ENCODE assay signal across 12 cellular contexts in genomic region chr11:19232910-19233503, GRCh38. TPM values are rescaled to one million over a fixed set of nuclear protein-coding genes. Genes with fewer than 3 reads are reported as not detected.
DNase-seq lines count a peak whose midpoint lies in the region; ATAC-seq and TF ChIP-seq lines count a peak whose summit lies in the region.
"Had no signal": no experiment of that assay in that cellular context is flagged by ENCODE, and none has a peak within 500 bp of the region (broad histone marks: within the 10 kb centered on the region; RNA-seq: fewer than 3 reads in every experiment).

No MANE protein-coding gene starts in this region.

- intact Hi-C loops in activated CD4-positive, alpha-beta T cell treated with anti-CD3 and anti-CD28 coated beads for 36 hours (cut with DNase I, micrococcal nuclease), result no loop called here

- H3K36me3 Mint-ChIP-seq in activated CD4-positive, alpha-beta T cell treated with anti-CD3 and anti-CD28 coated beads, Interleukin-2, amount 10 ng/mL, durations not matched to agents 7 days and 5 days (ENCODE audit: low read depth), result peaks cover 87% of the 10 kb centered on the region
- H3K36me3 Mint-ChIP-seq in activated CD4-positive, alpha-beta T cell treated with anti-CD3 and anti-CD28 coated beads for 36 hours (ENCODE audit: low read depth), result peaks cover 60% of the 10 kb centered on the region
- peaks cover 36% of the 10 kb centered on the region for H3K36me3 Mint-ChIP-seq in activated T-helper 17 cell treated with anti-CD3 and anti-CD28 coated beads, Interleukin-2, amount 50 U/mL, for 72 hours (ENCODE audit: low read depth)
- H3K36me3 Mint-ChIP-seq in stimulated activated effector memory CD8-positive, alpha-beta T cell treated with anti-CD3 and anti-CD28 coated beads, Interleukin-12 subunit alpha, Interleukin-12 subunit beta, amount 100 ng/mL, for 72 hours, result peaks cover 29% of the 10 kb centered on the region

- H3K27ac Mint-ChIP-seq in activated CD4-positive, alpha-beta T cell treated with anti-CD3 and anti-CD28 coated beads, Interleukin-2, amount 10 ng/mL, durations not matched to agents 7 days and 5 days, result peak overlapping the region; percentile 25
- no peak overlapping the region for H3K27ac Mint-ChIP-seq in activated CD4-positive, alpha-beta T cell treated with anti-CD3 and anti-CD28 coated beads for 36 hours
- H3K27ac Mint-ChIP-seq in activated T-helper 17 cell treated with anti-CD3 and anti-CD28 coated beads, Interleukin-2, amount 50 U/mL, for 72 hours, result no peak overlapping the region
- H3K27ac Mint-ChIP-seq in stimulated activated effector memory CD8-positive, alpha-beta T cell treated with anti-CD3 and anti-CD28 coated beads, Interleukin-12 subunit alpha, Interleukin-12 subunit beta, amount 100 ng/mL, for 72 hours, result peak overlapping the region; percentile 45

- POLR2A ChIA-PET in activated CD4-positive, alpha-beta T cell treated with anti-CD3 and anti-CD28 coated beads, Interleukin-2, amount 10 ng/mL, durations not matched to agents 7 days and 5 days (lab: Charles Lee), result no interaction called here
- POLR2A ChIA-PET in activated CD4-positive, alpha-beta T cell treated with anti-CD3 and anti-CD28 coated beads for 36 hours (lab: Charles Lee), result no interaction called here

- peaks cover 33% of the 10 kb centered on the region for H3K4me1 Mint-ChIP-seq in activated CD4-positive, alpha-beta T cell treated with anti-CD3 and anti-CD28 coated beads, Interleukin-2, amount 10 ng/mL, durations not matched to agents 7 days and 5 days
- H3K4me1 Mint-ChIP-seq in activated CD4-positive, alpha-beta T cell treated with anti-CD3 and anti-CD28 coated beads for 36 hours, result no peaks in the 10 kb centered on the region
- peaks cover 5% of the 10 kb centered on the region for H3K4me1 Mint-ChIP-seq in activated T-helper 17 cell treated with anti-CD3 and anti-CD28 coated beads, Interleukin-2, amount 50 U/mL, for 72 hours
- peaks cover 13% of the 10 kb centered on the region for H3K4me1 Mint-ChIP-seq in stimulated activated effector memory CD8-positive, alpha-beta T cell treated with anti-CD3 and anti-CD28 coated beads, Interleukin-12 subunit alpha, Interleukin-12 subunit beta, amount 100 ng/mL, for 72 hours

- no peak for TF ChIP-seq CTCF in fibroblast of villous mesenchyme (IDR thresholded peaks at IDR 0.05; ENCODE audit: insufficient read depth, low read depth, low read length)

- no peak for DNase-seq in activated CD4-positive, alpha-beta T cell treated with anti-CD3 and anti-CD28 coated beads, Interleukin-2, amount 10 ng/mL, durations not matched to agents 7 days and 5 days
- DNase-seq in activated CD4-positive, alpha-beta T cell treated with anti-CD3 and anti-CD28 coated beads for 36 hours, result no peak
- peak; percentile 66 for DNase-seq in fibroblast of villous mesenchyme (ENCODE audit: low read depth)
- DNase-seq in stimulated activated effector memory CD8-positive, alpha-beta T cell treated with anti-CD3 and anti-CD28 coated beads, Interleukin-12 subunit alpha, Interleukin-12 subunit beta, amount 100 ng/mL, for 72 hours (ENCODE audit: low spot score in 2 of 2), result no peak
- DNase-seq in COR-L47 (lab: John Stamatoyannopoulos, UW), result no peak
- no peak for DNase-seq in T-helper 9 cell
- DNase-seq: 8988T; activated CD4-positive, CD25-positive, alpha-beta regulatory T cell; kidney; NCI-H1930 had no signal

- CTCF ChIA-PET in activated CD4-positive, alpha-beta T cell treated with anti-CD3 and anti-CD28 coated beads, Interleukin-2, amount 10 ng/mL, durations not matched to agents 7 days and 5 days (lab: Charles Lee), result interaction anchor here (1.5 kb wide), 1 partner anchor 46 kb away, joined by 4 read pairs; no protein-coding TSS in a partner anchor
- CTCF ChIA-PET in activated CD4-positive, alpha-beta T cell treated with anti-CD3 and anti-CD28 coated beads for 36 hours (lab: Charles Lee), result no interaction called here

- H3K4me3 ChIP-seq in fibroblast of villous mesenchyme (ENCODE audit: low read depth, low read length), result no peak overlapping the region

- no peaks in the 10 kb centered on the region for H3K9me3 Mint-ChIP-seq in activated CD4-positive, alpha-beta T cell treated with anti-CD3 and anti-CD28 coated beads, Interleukin-2, amount 10 ng/mL, durations not matched to agents 7 days and 5 days
- H3K9me3 Mint-ChIP-seq in activated CD4-positive, alpha-beta T cell treated with anti-CD3 and anti-CD28 coated beads for 36 hours (ENCODE audit: low read depth), result no peaks in the 10 kb centered on the region
- H3K9me3 Mint-ChIP-seq in activated T-helper 17 cell treated with anti-CD3 and anti-CD28 coated beads, Interleukin-2, amount 50 U/mL, for 72 hours, result no peaks in the 10 kb centered on the region
- no peaks in the 10 kb centered on the region for H3K9me3 Mint-ChIP-seq in stimulated activated effector memory CD8-positive, alpha-beta T cell treated with anti-CD3 and anti-CD28 coated beads, Interleukin-12 subunit alpha, Interleukin-12 subunit beta, amount 100 ng/mL, for 72 hours

- no peaks in the 10 kb centered on the region for H3K27me3 Mint-ChIP-seq in activated CD4-positive, alpha-beta T cell treated with anti-CD3 and anti-CD28 coated beads, Interleukin-2, amount 10 ng/mL, durations not matched to agents 7 days and 5 days
- H3K27me3 Mint-ChIP-seq in activated CD4-positive, alpha-beta T cell treated with anti-CD3 and anti-CD28 coated beads for 36 hours, result no peaks in the 10 kb centered on the region
- H3K27me3 Mint-ChIP-seq in activated T-helper 17 cell treated with anti-CD3 and anti-CD28 coated beads, Interleukin-2, amount 50 U/mL, for 72 hours, result no peaks in the 10 kb centered on the region

- ATAC-seq in activated CD4-positive, alpha-beta T cell treated with anti-CD3 and anti-CD28 coated beads for 36 hours, result no peak
- peak; percentile 80 for ATAC-seq in activated T-helper 17 cell treated with anti-CD3 and anti-CD28 coated beads, Interleukin-2, amount 50 U/mL, for 72 hours (replicated peaks)
- no peak for ATAC-seq in stimulated activated effector memory CD8-positive, alpha-beta T cell treated with anti-CD3 and anti-CD28 coated beads, Interleukin-12 subunit alpha, Interleukin-12 subunit beta, amount 100 ng/mL, for 72 hours
- no peak for ATAC-seq in HG03442 (IDR thresholded peaks at IDR 0.05; ENCODE audit: unreplicated experiment)

- H3K4me3 Mint-ChIP-seq in activated CD4-positive, alpha-beta T cell treated with anti-CD3 and anti-CD28 coated beads, Interleukin-2, amount 10 ng/mL, durations not matched to agents 7 days and 5 days, result no peak overlapping the region
- H3K4me3 Mint-ChIP-seq in activated CD4-positive, alpha-beta T cell treated with anti-CD3 and anti-CD28 coated beads for 36 hours, result no peak overlapping the region
- H3K4me3 Mint-ChIP-seq in activated T-helper 17 cell treated with anti-CD3 and anti-CD28 coated beads, Interleukin-2, amount 50 U/mL, for 72 hours, result no peak overlapping the region
- no peak overlapping the region for H3K4me3 Mint-ChIP-seq in stimulated activated effector memory CD8-positive, alpha-beta T cell treated with anti-CD3 and anti-CD28 coated beads, Interleukin-12 subunit alpha, Interleukin-12 subunit beta, amount 100 ng/mL, for 72 hours

RNA-seq across cellular contexts. Expression of gene E2F8, which starts 7.7 kb away (rescaled TPM):
- 10 to 100 TPM; 53.3 to 59.7 TPM for total RNA-seq in activated CD4-positive, alpha-beta T cell treated with anti-CD3 and anti-CD28 coated beads, Interleukin-2, amount 10 ng/mL, durations not matched to agents 7 days and 5 days
- 10 to 100 TPM; 18.0 to 22.2 TPM for total RNA-seq in activated CD4-positive, alpha-beta T cell treated with anti-CD3 and anti-CD28 coated beads for 36 hours
- 10 to 100 TPM; 15.7 to 26.1 TPM for total RNA-seq in activated T-helper 17 cell treated with anti-CD3 and anti-CD28 coated beads, Interleukin-2, amount 50 U/mL, for 72 hours
- 0.64 and 2.2 TPM in 2 replicates for total RNA-seq in fibroblast of villous mesenchyme

RNA-seq across cellular contexts. Expression of gene CSRP3, which starts 31.2 kb away (rescaled TPM):
- total RNA-seq in activated CD4-positive, alpha-beta T cell treated with anti-CD3 and anti-CD28 coated beads, Interleukin-2, amount 10 ng/mL, durations not matched to agents 7 days and 5 days, result not detected
- not detected for total RNA-seq in activated CD4-positive, alpha-beta T cell treated with anti-CD3 and anti-CD28 coated beads for 36 hours
- total RNA-seq in activated T-helper 17 cell treated with anti-CD3 and anti-CD28 coated beads, Interleukin-2, amount 50 U/mL, for 72 hours, result not detected
- total RNA-seq in fibroblast of villous mesenchyme, result not detected in 2 replicates
- total RNA-seq: kidney had no signal

Comparison
In these comparisons a context has a peak if more than half of its experiments do, and no peak if none do; other contexts are left out.
1. H3K27ac Mint-ChIP-seq: peak in activated CD4-positive, alpha-beta T cell treated with anti-CD3 and anti-CD28 coated beads, Interleukin-2, amount 10 ng/mL, durations not matched to agents 7 days and 5 days (single experiment) and stimulated activated effector memory CD8-positive, alpha-beta T cell treated with anti-CD3 and anti-CD28 coated beads, Interleukin-12 subunit alpha, Interleukin-12 subunit beta, amount 100 ng/mL, for 72 hours (single experiment); none in activated CD4-positive, alpha-beta T cell treated with anti-CD3 and anti-CD28 coated beads for 36 hours (single experiment) and activated T-helper 17 cell treated with anti-CD3 and anti-CD28 coated beads, Interleukin-2, amount 50 U/mL, for 72 hours (single experiment).